14 cellular contexts compared by ENCODE assay signal in genomic region chr5:55623789-55624188, GRCh38.
"Had no signal": no experiment of that assay in that cellular context is flagged by ENCODE, and none has a peak within 500 bp of the region (broad histone marks: within the 10 kb centered on the region; RNA-seq: fewer than 3 reads in every experiment).

No MANE protein-coding gene starts in this region.

- H2AFZ ChIP-seq: hepatocyte had no signal

- H3K27ac Mint-ChIP-seq: naive B cell had no signal

- ATAC-seq: foreskin keratinocyte, left colon, left ventricle myocardium superior, sciatic nerve had no signal

- H3K9me3 Mint-ChIP-seq: naive B cell, type B pancreatic cell had no signal

- H3K4me3 ChIP-seq: colonic mucosa, hepatocyte, lung had no signal

- H3K4me1 ChIP-seq: colonic mucosa, foreskin keratinocyte had no signal

- H3K4me2 ChIP-seq: hepatocyte had no signal

- H3K4me3 Mint-ChIP-seq: type B pancreatic cell had no signal

- H3K9me3 ChIP-seq: colonic mucosa had no signal

- H3K27me3 ChIP-seq: colonic mucosa, foreskin keratinocyte, hepatocyte had no signal

- H3K27me3 Mint-ChIP-seq: naive B cell, type B pancreatic cell had no signal

- H3K27ac ChIP-seq: colonic mucosa, foreskin keratinocyte, hepatocyte had no signal

- DNase-seq: colonic mucosa; dermis blood vessel endothelial cell; foreskin keratinocyte; left colon; left ventricle myocardium superior; mesendoderm; naive B cell; posterior cingulate gyrus; stimulated activated CD4-positive, alpha-beta T cell treated with anti-CD3 and anti-CD28 coated beads, Interleukin-2, amount 100 ng/mL, for 24 hours; stimulated activated naive CD4-positive, alpha-beta T cell had no signal

- H3K79me2 ChIP-seq: hepatocyte had no signal

- H3K36me3 ChIP-seq: colonic mucosa had no signal

- H3K4me1 Mint-ChIP-seq: naive B cell had no signal

- H3K36me3 Mint-ChIP-seq: type B pancreatic cell had no signal
